In genomic region chr12:113191236-113191635, GRCh38 we compare ENCODE assay signal across 24 cellular contexts. TPM values are rescaled to one million over a fixed set of nuclear protein-coding genes. Genes with fewer than 3 reads are reported as not detected.
"Had no signal": no experiment of that assay in that cellular context is flagged by ENCODE, and none has a peak within 500 bp of the region (broad histone marks: within the 10 kb centered on the region; RNA-seq: fewer than 3 reads in every experiment).

No MANE protein-coding gene starts in this region.

- DNase-seq: effector CD4-positive, alpha-beta T cell; gastrocnemius medialis; heart right ventricle; mucosa of descending colon; naive thymus-derived CD8-positive, alpha-beta T cell; right cardiac atrium; stimulated activated CD4-positive, alpha-beta T cell treated with anti-CD3 and anti-CD28 coated beads, Interleukin-12 subunit alpha, Interleukin-12 subunit beta, amount 100 ng/mL, for 4 hours; stimulated activated CD4-positive, alpha-beta T cell treated with anti-CD3 and anti-CD28 coated beads, Interleukin-2, amount 100 ng/mL, for 48 hours; stimulated activated naive CD8-positive, alpha-beta T cell treated with anti-CD3 and anti-CD28 coated beads, Interleukin-15, Interleukin-2, amounts not matched to agents 100 U/mL and 50 U/mL, for 24 hours; upper lobe of right lung had no signal

- H3K4me3 ChIP-seq: coronary artery, esophagus muscularis mucosa, gastrocnemius medialis, heart right ventricle, mucosa of descending colon, suprapubic skin, tibial nerve, upper lobe of right lung, vagina had no signal

- H3K27me3 ChIP-seq: esophagus muscularis mucosa, gastrocnemius medialis, heart right ventricle, suprapubic skin, tibial nerve, upper lobe of right lung, vagina had no signal

- H3K27ac Mint-ChIP-seq: endodermal cell had no signal

- ATAC-seq: gastrocnemius medialis; heart right ventricle; left lobe of liver; naive thymus-derived CD8-positive, alpha-beta T cell; right cardiac atrium; stimulated activated naive CD8-positive, alpha-beta T cell treated with anti-CD3 and anti-CD28 coated beads, Interleukin-15, Interleukin-2, amounts not matched to agents 100 U/mL and 50 U/mL, for 24 hours; upper lobe of right lung had no signal

- H3K9me3 Mint-ChIP-seq: endodermal cell; naive thymus-derived CD8-positive, alpha-beta T cell had no signal

- H3K4me3 Mint-ChIP-seq: endodermal cell; naive thymus-derived CD8-positive, alpha-beta T cell had no signal

- H3K27ac ChIP-seq: coronary artery, suprapubic skin, tibial nerve, upper lobe of right lung, vagina had no signal

- FAIRE-seq: islet of Langerhans, small intestine had no signal

- H3K9me3 ChIP-seq: esophagus muscularis mucosa, gastrocnemius medialis, heart right ventricle, mucosa of descending colon, suprapubic skin, tibial nerve, upper lobe of right lung, vagina had no signal

RNA-seq across cellular contexts. Expression of gene CFAP73, which starts 41.7 kb away (rescaled TPM):
- total RNA-seq: dermis microvascular lymphatic vessel endothelial cell, endodermal cell, esophagus muscularis mucosa, fibroblast of villous mesenchyme, gastrocnemius medialis, heart right ventricle, left lobe of liver, mammary epithelial cell, osteocyte, right cardiac atrium, tibial nerve, upper lobe of right lung, vagina had no signal
- polyA plus RNA-seq: mammary epithelial cell; naive thymus-derived CD8-positive, alpha-beta T cell; neural cell had no signal

RNA-seq across cellular contexts. Expression of gene RASAL1, which starts 55.7 kb away (rescaled TPM):
- total RNA-seq: dermis microvascular lymphatic vessel endothelial cell, fibroblast of villous mesenchyme, gastrocnemius medialis, heart right ventricle, osteocyte, right cardiac atrium had no signal
- polyA plus RNA-seq: heart right ventricle, right cardiac atrium had no signal
